In genomic region chr9:97567182-97567893, GRCh38 we compare ENCODE assay signal across 16 cellular contexts.
DNase-seq lines count a peak whose midpoint lies in the region; ATAC-seq and TF ChIP-seq lines count a peak whose summit lies in the region.
"Had no signal": no experiment of that assay in that cellular context is flagged by ENCODE, and none has a peak within 500 bp of the region (broad histone marks: within the 10 kb centered on the region; RNA-seq: fewer than 3 reads in every experiment).

No MANE protein-coding gene starts in this region.

- no peak for TF ChIP-seq CTCF in H9 (conservative IDR thresholded peaks at IDR 0.05)
- no peak for TF ChIP-seq CTCF in spleen (IDR thresholded peaks at IDR 0.05 in 8 of 11, conservative IDR thresholded peaks at IDR 0.05 in 3 of 11)

- DNase-seq in H9 = peak; percentile 8
- peak; percentile 68 for DNase-seq in myocyte (ENCODE audit: low read depth)
- DNase-seq in spleen = peak; percentile 48
- DNase-seq in GM23248 = no peak
- DNase-seq: BE2C, H7, Kasumi-1, MV-4-11, NCI-H1436, NCI-H2029 treated with DMSO at 0.1 percent for 48 hours, NCI-H510A, SIG-M5 had no signal

- no peak overlapping the region for H3K14ac ChIP-seq in H9 (ENCODE audit: insufficient read depth, low read length)

- H3K79me1 ChIP-seq in H9 (ENCODE audit: insufficient read depth, low read depth, low read length, poor library complexity, severe bottlenecking) = no peaks in the 10 kb centered on the region

- H4K5ac ChIP-seq in H9 (ENCODE audit: insufficient read length, low read depth, low read length) = no peak overlapping the region

- ATAC-seq in activated T-helper 17 cell treated with anti-CD3 and anti-CD28 coated beads, Interleukin-2, amount 50 U/mL, for 72 hours (replicated peaks) = no peak
- no peak for ATAC-seq in GM19328 (IDR thresholded peaks at IDR 0.05; ENCODE audit: unreplicated experiment)
- ATAC-seq in GM21576 (IDR thresholded peaks at IDR 0.05; ENCODE audit: unreplicated experiment) = no peak
- ATAC-seq: CD8-positive, alpha-beta T cell had no signal

- H2BK15ac ChIP-seq in H9 (ENCODE audit: low read depth, low read length) = no peak overlapping the region

- no peak overlapping the region for H2BK12ac ChIP-seq in H9 (ENCODE audit: insufficient read length, low read depth, low read length)

- no peak overlapping the region for H2AFZ ChIP-seq in H9 (ENCODE audit: low read length)
- H2AFZ ChIP-seq in GM23248 = no peak overlapping the region

- H3K4me2 ChIP-seq in H9 (ENCODE audit: insufficient read depth, insufficient read length, low read length) = no peak overlapping the region
- no peak overlapping the region for H3K4me2 ChIP-seq in GM23248 (ENCODE audit: unreplicated experiment)

- H3K36me3 ChIP-seq in spleen = no peaks in the 10 kb centered on the region
- no peaks in the 10 kb centered on the region for H3K36me3 ChIP-seq in GM23248 (ENCODE audit: low read depth)

- H3K4ac ChIP-seq in H9 (ENCODE audit: low read depth, low read length) = no peak overlapping the region

- H3K4me3 Mint-ChIP-seq in H9 = no peak overlapping the region
- H3K4me3 Mint-ChIP-seq in activated T-helper 17 cell treated with anti-CD3 and anti-CD28 coated beads, Interleukin-2, amount 50 U/mL, for 72 hours = no peak overlapping the region
- H3K4me3 Mint-ChIP-seq: CD8-positive, alpha-beta T cell had no signal

- no peaks in the 10 kb centered on the region for H3K9me2 ChIP-seq in GM23248 (ENCODE audit: insufficient read depth)

- no CpG with 5 or more reads among the region's 9 CpGs for WGBS in H9 (ENCODE audit: extremely low coverage, insufficient read length, low lambda C conversion rate)
- WGBS in spleen, 5 donors = 44 to 89% (median 72%) methylated on average over 8 to 9 of the region's 9 CpGs
- WGBS in GM23248 (ENCODE audit: low coverage in 1 of 2, low lambda C conversion rate in 2 of 2, missing lambda C conversion rate in 2 of 2), 2 experiments = 43 to 50% methylated on average over 9 of the region's 9 CpGs

- no peak overlapping the region for H4K91ac ChIP-seq in H9 (ENCODE audit: insufficient read length, low read depth, low read length)

- in situ Hi-C loops in GM23248 (cut with MboI) = no loop called here

- H3K9ac ChIP-seq in H9 (ENCODE audit: extremely low read depth, insufficient read length, low read length) (no peak overlapping the region), GM23248 (no peak overlapping the region)

- no peaks in the 10 kb centered on the region; a peak in 1 of 7 replicates for H3K36me3 Mint-ChIP-seq in H9 (ENCODE audit: insufficient read depth in 1 of 3, low read depth in 3 of 3)
- H3K36me3 Mint-ChIP-seq in activated T-helper 17 cell treated with anti-CD3 and anti-CD28 coated beads, Interleukin-2, amount 50 U/mL, for 72 hours (ENCODE audit: low read depth) = no peaks in the 10 kb centered on the region
- H3K36me3 Mint-ChIP-seq: CD8-positive, alpha-beta T cell had no signal

- H3F3A ChIP-seq in GM23248 (ENCODE audit: insufficient read depth) = no peaks in the 10 kb centered on the region

- no peaks in the 10 kb centered on the region for H3K23me2 ChIP-seq in H9 (ENCODE audit: insufficient read length, low read depth, low read length, poor library complexity, severe bottlenecking)

- H3K23ac ChIP-seq in H9 (ENCODE audit: insufficient read length, low read depth, low read length) = no peak overlapping the region

- no peaks in the 10 kb centered on the region; a peak in 1 of 5 replicates for H3K9me3 Mint-ChIP-seq in H9
- H3K9me3 Mint-ChIP-seq in activated T-helper 17 cell treated with anti-CD3 and anti-CD28 coated beads, Interleukin-2, amount 50 U/mL, for 72 hours = no peaks in the 10 kb centered on the region
- H3K9me3 Mint-ChIP-seq: CD8-positive, alpha-beta T cell had no signal

- no peak overlapping the region for H4K8ac ChIP-seq in H9 (replicated peaks; ENCODE audit: insufficient read length, low read depth, low read length)

- H3K4me1 Mint-ChIP-seq in H9 = peaks cover 18 to 24% of the 10 kb centered on the region in 2 experiments
- H3K4me1 Mint-ChIP-seq in activated T-helper 17 cell treated with anti-CD3 and anti-CD28 coated beads, Interleukin-2, amount 50 U/mL, for 72 hours = peaks cover 4% of the 10 kb centered on the region

- H4K20me1 ChIP-seq in H9 (ENCODE audit: control insufficient read depth, insufficient read depth, insufficient read length) (no peaks in the 10 kb centered on the region), GM23248 (ENCODE audit: insufficient read depth) (no peaks in the 10 kb centered on the region)

- intact Hi-C loops in spleen (cut with DNase I; ENCODE audit: low total_unique reads) = no loop called here

- no peak overlapping the region for H2BK5ac ChIP-seq in H9 (ENCODE audit: insufficient read length, low read length)

- no peak overlapping the region for H2AK5ac ChIP-seq in H9 (ENCODE audit: insufficient read length, low read length)

- H3K27me3 ChIP-seq in H9 (ENCODE audit: insufficient read depth, low read length) (no peaks in the 10 kb centered on the region; the same call in 1 of the 2 replicates), spleen (replicated peaks in 1 of 7) (peaks cover 0 to 10% (median 0%) of the 10 kb centered on the region in 7 donors), GM23248 (replicated peaks; ENCODE audit: insufficient read depth) (no peaks in the 10 kb centered on the region; the same call in none of the 2 replicates)
- H3K27me3 ChIP-seq: BE2C had no signal

- no peak overlapping the region for H2BK20ac ChIP-seq in H9 (ENCODE audit: low read depth, low read length, poor library complexity, severe bottlenecking)

- H3K4me1 ChIP-seq in H9 (ENCODE audit: insufficient read depth, low read length) (no peaks in the 10 kb centered on the region), spleen (peaks cover 0 to 6% (median 0%) of the 10 kb centered on the region in 6 donors), GM23248 (ENCODE audit: insufficient read depth) (no peaks in the 10 kb centered on the region)

- H3K27me3 Mint-ChIP-seq in H9 (ENCODE audit: low read depth) = peaks cover 6% of the 10 kb centered on the region
- H3K27me3 Mint-ChIP-seq in activated T-helper 17 cell treated with anti-CD3 and anti-CD28 coated beads, Interleukin-2, amount 50 U/mL, for 72 hours = peaks cover 4% of the 10 kb centered on the region

- no peak overlapping the region for H3K27ac ChIP-seq in H9 (ENCODE audit: insufficient read length, low read depth, low read length)
- no peak overlapping the region for H3K27ac ChIP-seq in spleen
- no peak overlapping the region for H3K27ac ChIP-seq in GM23248

- H3T11ph ChIP-seq in H9 (ENCODE audit: low read length) = no peak overlapping the region

- H3K9me3 ChIP-seq in H9 (ENCODE audit: control insufficient read depth, low read depth, low read length) = no peaks in the 10 kb centered on the region
- no peaks in the 10 kb centered on the region for H3K9me3 ChIP-seq in spleen
- H3K9me3 ChIP-seq in GM23248 (ENCODE audit: low read depth) = no peaks in the 10 kb centered on the region
- H3K9me3 ChIP-seq: BE2C had no signal

- H3K4me3 ChIP-seq in spleen = no peak overlapping the region
- H3K4me3 ChIP-seq in GM23248 = no peak overlapping the region

- H3K18ac ChIP-seq in H9 (ENCODE audit: insufficient read length, low read depth, low read length) = no peak overlapping the region

- H3K27ac Mint-ChIP-seq in H9 = peak overlapping the region in 1 of 3 experiments; percentile 73; a peak in 2 of 7 replicates
- peak overlapping the region; percentile 32 for H3K27ac Mint-ChIP-seq in activated T-helper 17 cell treated with anti-CD3 and anti-CD28 coated beads, Interleukin-2, amount 50 U/mL, for 72 hours
- H3K27ac Mint-ChIP-seq: CD8-positive, alpha-beta T cell had no signal

- H3K56ac ChIP-seq in H9 (ENCODE audit: insufficient read length, low read depth, low read length) = no peak overlapping the region

- no peak for TF ChIP-seq POLR2A in spleen (IDR thresholded peaks at IDR 0.05)

- H3K79me2 ChIP-seq in H9 (ENCODE audit: insufficient read depth, low read length) (no peaks in the 10 kb centered on the region), GM23248 (ENCODE audit: insufficient read depth) (no peaks in the 10 kb centered on the region)

- no peak overlapping the region for H2BK120ac ChIP-seq in H9 (ENCODE audit: low read depth, low read length, poor library complexity, severe bottlenecking)
